Comparison of ENCODE assay signal across 11 cellular contexts in the genomic region with DNA sequence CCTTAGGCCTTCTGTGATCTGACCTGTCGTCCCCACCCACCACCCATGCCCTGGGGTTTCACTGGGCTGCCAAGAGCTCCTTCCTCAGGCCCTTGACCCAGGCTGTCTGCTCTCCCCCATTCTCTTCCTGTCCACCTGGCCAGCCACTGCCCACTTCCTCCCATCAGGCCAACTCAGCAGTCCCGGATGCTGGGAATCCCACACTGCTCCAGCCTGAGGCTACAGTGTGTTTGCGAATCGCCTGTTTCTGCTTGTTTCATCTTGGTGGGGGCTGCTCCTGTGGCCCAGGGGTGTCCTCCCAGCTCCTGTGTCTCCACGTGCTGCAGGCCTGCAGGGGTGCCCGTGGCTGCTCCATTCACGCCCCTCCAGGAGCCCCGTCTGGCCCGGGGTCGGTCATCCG. TPM values are rescaled to one million over a fixed set of nuclear protein-coding genes. Genes with fewer than 3 reads are reported as not detected.
DNase-seq lines count a peak whose midpoint lies in the region; ATAC-seq and TF ChIP-seq lines count a peak whose summit lies in the region.
"Had no signal": no experiment of that assay in that cellular context is flagged by ENCODE, and none has a peak within 500 bp of the region (broad histone marks: within the 10 kb centered on the region; RNA-seq: fewer than 3 reads in every experiment).

No MANE protein-coding gene starts in this region.

- H3K4me3 ChIP-seq in GM23338 (peak overlapping the region; percentile 47; the same call in 1 of the 2 replicates), SJCRH30 (peak overlapping the region; percentile 37), esophagus muscularis mucosa (peak overlapping the region in 3 of 4 donors; percentile 68 to 86 (median 86))

- H3K27ac ChIP-seq in GM23338 (ENCODE audit: low read depth) = no peak overlapping the region
- H3K27ac ChIP-seq in SJCRH30 = 0 out of 2 replicates have a peak overlapping the region, but pooled peaks have one; percentile 11
- no peak overlapping the region for H3K27ac ChIP-seq in esophagus muscularis mucosa (replicated peaks in 1 of 4)
- H3K27ac ChIP-seq: Peyer's patch had no signal

- intact Hi-C loops in esophagus muscularis mucosa (cut with DNase I) = no loop called here

- TF ChIP-seq CTCF in GM23338 (conservative IDR thresholded peaks at IDR 0.05; ENCODE audit: low read depth in 2 of 2) (no peak), esophagus muscularis mucosa (IDR thresholded peaks at IDR 0.05) (no peak)

- no peaks in the 10 kb centered on the region for H4K20me1 ChIP-seq in GM23338 (replicated peaks; ENCODE audit: insufficient read depth)

- no peaks in the 10 kb centered on the region for H3K79me2 ChIP-seq in GM23338 (replicated peaks; ENCODE audit: insufficient read depth)

- H3K9me2 ChIP-seq in GM23338 (ENCODE audit: insufficient read depth) = no peaks in the 10 kb centered on the region

- peaks cover 4% of the 10 kb centered on the region; the same call in 1 of the 3 replicates for H3K9me3 Mint-ChIP-seq in GM23338

- H3K27me3 ChIP-seq in GM23338 (ENCODE audit: insufficient read depth) (peaks cover 54% of the 10 kb centered on the region), SJCRH30 (no peaks in the 10 kb centered on the region), esophagus muscularis mucosa (peaks cover 0 to 41% (median 24%) of the 10 kb centered on the region in 4 donors)

- H2AFZ ChIP-seq in GM23338 = no peak overlapping the region; the same call in 1 of the 2 replicates

- H3K36me3 Mint-ChIP-seq in GM23338 (ENCODE audit: low read depth) = no peaks in the 10 kb centered on the region

- H3K9me3 ChIP-seq in SJCRH30 (replicated peaks) = no peaks in the 10 kb centered on the region
- no peaks in the 10 kb centered on the region for H3K9me3 ChIP-seq in esophagus muscularis mucosa
- H3K9me3 ChIP-seq: Peyer's patch had no signal

- no peak overlapping the region for H3K4me2 ChIP-seq in GM23338

- no peak for TF ChIP-seq POLR2A in esophagus muscularis mucosa (IDR thresholded peaks at IDR 0.05; ENCODE audit: low read depth)

- 62% methylated on average over 9 of the region's 11 CpGs for WGBS in esophagus muscularis mucosa

- H3K27ac Mint-ChIP-seq in GM23338 = no peak overlapping the region

- peaks cover 5% of the 10 kb centered on the region; the same call in 2 of the 3 replicates for H3K4me1 Mint-ChIP-seq in GM23338

- DNase-seq in A172 (ENCODE audit: low spot score) = peak; percentile 65
- DNase-seq in GM23338 (ENCODE audit: low spot score) = no peak
- DNase-seq in SJCRH30 = peak; percentile 51 to 64
- no peak for DNase-seq in esophagus muscularis mucosa (ENCODE audit: extremely low spot score)
- no peak for DNase-seq in cortex of kidney (lab: John Stamatoyannopoulos, UW)
- no peak for DNase-seq in stimulated activated CD4-positive, alpha-beta T cell treated with anti-CD3 and anti-CD28 coated beads, Interleukin-15, amount 100 ng/mL, for 24 hours
- no peak for DNase-seq in NCI-H1694 treated with DMSO at 0.1 percent for 48 hours (lab: John Stamatoyannopoulos, UW)
- DNase-seq: activated CD4-positive, alpha-beta T cell treated with anti-CD3 and anti-CD28 coated beads, Interleukin-2, amount 50 U/mL, for 1 hour had no signal

- H3F3A ChIP-seq in GM23338 (replicated peaks; ENCODE audit: low read depth) = no peaks in the 10 kb centered on the region

- TF ChIP-seq EP300 in esophagus muscularis mucosa (IDR thresholded peaks at IDR 0.05) = no peak

- H3K4me1 ChIP-seq in GM23338 (ENCODE audit: insufficient read depth) = peaks cover 4% of the 10 kb centered on the region; the same call in 1 of the 2 replicates
- peaks cover 44% of the 10 kb centered on the region for H3K4me1 ChIP-seq in SJCRH30
- peaks cover 24 to 76% (median 56%) of the 10 kb centered on the region in 4 donors for H3K4me1 ChIP-seq in esophagus muscularis mucosa

- H3K4me3 Mint-ChIP-seq in GM23338 = no peak overlapping the region

- ATAC-seq in GM23338 = no peak
- no peak for ATAC-seq in HG03280 (IDR thresholded peaks at IDR 0.05; ENCODE audit: unreplicated experiment)

- no peaks in the 10 kb centered on the region for H3K36me3 ChIP-seq in GM23338 (ENCODE audit: insufficient read depth)
- H3K36me3 ChIP-seq in SJCRH30 = no peaks in the 10 kb centered on the region
- peaks cover 0 to 10% (median 3%) of the 10 kb centered on the region in 4 donors for H3K36me3 ChIP-seq in esophagus muscularis mucosa
- H3K36me3 ChIP-seq: Peyer's patch had no signal

- H3K27me3 Mint-ChIP-seq in GM23338 (ENCODE audit: insufficient read depth, low read depth, poor library complexity) = peaks cover 42% of the 10 kb centered on the region

TF ChIP-seq in GM23338, 12 proteins besides CTCF, POLR2A, EP300 and RAD21:
- TF ChIP-seq POLR2AphosphoS5 (IDR thresholded peaks at IDR 0.05; ENCODE audit: low read depth) (no peak), ZNF331 (CRISPR knock-in tag; IDR thresholded peaks at IDR 0.05; ENCODE audit: low read depth) (no peak)
- TF ChIP-seq, protein P1, sequence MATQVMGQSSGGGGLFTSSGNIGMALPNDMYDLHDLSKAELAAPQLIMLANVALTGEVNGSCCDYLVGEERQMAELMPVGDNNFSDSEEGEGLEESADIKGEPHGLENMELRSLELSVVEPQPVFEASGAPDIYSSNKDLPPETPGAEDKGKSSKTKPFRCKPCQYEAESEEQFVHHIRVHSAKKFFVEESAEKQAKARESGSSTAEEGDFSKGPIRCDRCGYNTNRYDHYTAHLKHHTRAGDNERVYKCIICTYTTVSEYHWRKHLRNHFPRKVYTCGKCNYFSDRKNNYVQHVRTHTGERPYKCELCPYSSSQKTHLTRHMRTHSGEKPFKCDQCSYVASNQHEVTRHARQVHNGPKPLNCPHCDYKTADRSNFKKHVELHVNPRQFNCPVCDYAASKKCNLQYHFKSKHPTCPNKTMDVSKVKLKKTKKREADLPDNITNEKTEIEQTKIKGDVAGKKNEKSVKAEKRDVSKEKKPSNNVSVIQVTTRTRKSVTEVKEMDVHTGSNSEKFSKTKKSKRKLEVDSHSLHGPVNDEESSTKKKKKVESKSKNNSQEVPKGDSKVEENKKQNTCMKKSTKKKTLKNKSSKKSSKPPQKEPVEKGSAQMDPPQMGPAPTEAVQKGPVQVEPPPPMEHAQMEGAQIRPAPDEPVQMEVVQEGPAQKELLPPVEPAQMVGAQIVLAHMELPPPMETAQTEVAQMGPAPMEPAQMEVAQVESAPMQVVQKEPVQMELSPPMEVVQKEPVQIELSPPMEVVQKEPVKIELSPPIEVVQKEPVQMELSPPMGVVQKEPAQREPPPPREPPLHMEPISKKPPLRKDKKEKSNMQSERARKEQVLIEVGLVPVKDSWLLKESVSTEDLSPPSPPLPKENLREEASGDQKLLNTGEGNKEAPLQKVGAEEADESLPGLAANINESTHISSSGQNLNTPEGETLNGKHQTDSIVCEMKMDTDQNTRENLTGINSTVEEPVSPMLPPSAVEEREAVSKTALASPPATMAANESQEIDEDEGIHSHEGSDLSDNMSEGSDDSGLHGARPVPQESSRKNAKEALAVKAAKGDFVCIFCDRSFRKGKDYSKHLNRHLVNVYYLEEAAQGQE (IDR thresholded peaks at IDR 0.05; ENCODE audit: unreplicated experiment) = no peak

RNA-seq across cellular contexts. Expression of a gene that starts 0.8 kb away (rescaled TPM):
- total RNA-seq in A172 (2014; rRNA removed; shearing (Covaris generic)) = 71.9 and 87.2 TPM in 2 replicates
- 33.0 and 36.9 TPM in 2 replicates for total RNA-seq in GM23338 (2014; rRNA removed; shearing (Covaris generic))
- polyA plus RNA-seq in GM23338 (2016; fragmentation: Nextera tagmentation; extraction: Ambion mirVana) = 18.7 and 28.9 TPM in 2 replicates
- 61.7 and 77.6 TPM in 2 replicates for total RNA-seq in SJCRH30 (2014; rRNA removed; shearing (Covaris generic))
- 100 to 1,000 TPM in 1 of 4 donors, 10 to 100 TPM in 3; 56.5 to 143 (median 78.0) TPM for total RNA-seq in esophagus muscularis mucosa

RNA-seq across cellular contexts. Expression of a gene that starts 6.9 kb away (rescaled TPM):
- 83.8 and 94.2 TPM in 2 replicates for total RNA-seq in A172 (2014; rRNA removed; shearing (Covaris generic))
- total RNA-seq in GM23338 (2014; rRNA removed; shearing (Covaris generic)) = 23.8 and 37.1 TPM in 2 replicates
- polyA plus RNA-seq in GM23338 (2016; fragmentation: Nextera tagmentation; extraction: Ambion mirVana) = 37.2 and 59.0 TPM in 2 replicates
- 11.4 and 11.7 TPM in 2 replicates for total RNA-seq in SJCRH30 (2014; rRNA removed; shearing (Covaris generic))
- total RNA-seq in esophagus muscularis mucosa = 10 to 100 TPM; 26.5 to 48.6 (median 40.3) TPM

RNA-seq across cellular contexts. Expression of a gene that starts 8.5 kb away (rescaled TPM):
- total RNA-seq in A172 (2014; rRNA removed; shearing (Covaris generic)) = 9.9 and 10.0 TPM in 2 replicates
- total RNA-seq in GM23338 (2014; rRNA removed; shearing (Covaris generic)) = 10.6 and 12.6 TPM in 2 replicates
- 7.9 and 8.9 TPM in 2 replicates for polyA plus RNA-seq in GM23338 (2016; fragmentation: Nextera tagmentation; extraction: Ambion mirVana)
- total RNA-seq in SJCRH30 (2014; rRNA removed; shearing (Covaris generic)) = 1.7 and 1.8 TPM in 2 replicates
- total RNA-seq in esophagus muscularis mucosa = 1 to 10 TPM in 1 of 4 donors, under 1 TPM in 3; 0.42 to 1.2 (median 0.51) TPM
- total RNA-seq: osteoblast had no signal

RNA-seq across cellular contexts. Expression of a gene that starts 12.2 kb away (rescaled TPM):
- total RNA-seq in A172 (2014; rRNA removed; shearing (Covaris generic)) = 2.1 and 4.0 TPM in 2 replicates
- total RNA-seq in GM23338 (2014; rRNA removed; shearing (Covaris generic)) = 3.5 and 12.6 TPM in 2 replicates
- 8.7 and 10.5 TPM in 2 replicates for polyA plus RNA-seq in GM23338 (2016; fragmentation: Nextera tagmentation; extraction: Ambion mirVana)
- 4.5 and 5.0 TPM in 2 replicates for total RNA-seq in SJCRH30 (2014; rRNA removed; shearing (Covaris generic))
- 1 to 10 TPM in 1 of 4 donors, under 1 TPM in 3; 0.33 to 2.5 (median 0.61) TPM for total RNA-seq in esophagus muscularis mucosa

RNA-seq across cellular contexts. Expression of a gene that starts 12.8 kb away (rescaled TPM):
- total RNA-seq in A172 (2014; rRNA removed; shearing (Covaris generic)) = 15.0 and 25.3 TPM in 2 replicates
- total RNA-seq in GM23338 (2014; rRNA removed; shearing (Covaris generic)) = 19.1 and 21.6 TPM in 2 replicates
- polyA plus RNA-seq in GM23338 (2016; fragmentation: Nextera tagmentation; extraction: Ambion mirVana) = 35.3 and 45.2 TPM in 2 replicates
- total RNA-seq in SJCRH30 (2014; rRNA removed; shearing (Covaris generic)) = 6.0 and 8.9 TPM in 2 replicates
- total RNA-seq in esophagus muscularis mucosa = 1 to 10 TPM; 1.7 to 5.6 (median 4.5) TPM

Comparison
In these comparisons a context has a peak if more than half of its experiments do, and no peak if none do; other contexts are left out.
1. DNase-seq: peak in A172 (single experiment) and SJCRH30 (2 of 2); none in GM23338 (single experiment), esophagus muscularis mucosa (single experiment), cortex of kidney (single experiment), stimulated activated CD4-positive, alpha-beta T cell treated with anti-CD3 and anti-CD28 coated beads, Interleukin-15, amount 100 ng/mL, for 24 hours (single experiment) and NCI-H1694 treated with DMSO at 0.1 percent for 48 hours (single experiment).
2. Peak in every context shown above with its lines, with median percentiles within 50 percentile points of each other: H3K4me3 ChIP-seq.